Comparison of ENCODE assay signal across 27 cellular contexts in the genomic region with DNA sequence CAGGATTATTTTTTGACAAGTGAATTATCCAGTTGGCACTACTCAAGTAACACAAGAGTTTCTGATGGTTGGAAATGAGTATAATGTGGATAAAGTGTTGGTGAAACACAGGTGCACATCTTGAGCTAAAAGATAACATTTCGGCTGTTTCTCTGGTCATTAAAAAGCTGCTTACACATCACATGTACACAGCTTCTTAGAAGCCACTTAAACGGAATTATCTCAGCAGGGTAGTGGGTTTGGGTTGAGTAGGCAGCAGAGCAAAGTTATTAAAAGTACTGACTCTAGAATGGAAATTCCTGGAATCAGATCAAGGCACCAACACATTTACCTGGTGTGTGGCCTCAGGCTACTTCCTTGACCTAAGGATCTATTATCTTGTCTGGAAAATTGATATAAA. TPM values are rescaled to one million over a fixed set of nuclear protein-coding genes. Genes with fewer than 3 reads are reported as not detected.
DNase-seq lines count a peak whose midpoint lies in the region; ATAC-seq and TF ChIP-seq lines count a peak whose summit lies in the region.
"Had no signal": no experiment of that assay in that cellular context is flagged by ENCODE, and none has a peak within 500 bp of the region (broad histone marks: within the 10 kb centered on the region; RNA-seq: fewer than 3 reads in every experiment).

No MANE protein-coding gene starts in this region.

- peaks cover 16% of the 10 kb centered on the region for H3F3A ChIP-seq in PC-9 (ENCODE audit: insufficient read depth, low read depth)

- DNase-seq in NCI-H2107 treated with DMSO at 0.1 percent for 48 hours (lab: John Stamatoyannopoulos, UW; ENCODE audit: unreplicated experiment) (peak; percentile 51), NCI-H2107 (lab: John Stamatoyannopoulos, UW) (no peak), NCI-H187 (lab: John Stamatoyannopoulos, UW) (peak; percentile 21 to 34), PC-9 (no peak), renal cortical epithelial cell (ENCODE audit: low read depth) (peak; percentile 51), NCI-H2196 (lab: John Stamatoyannopoulos, UW; ENCODE audit: unreplicated experiment) (no peak), foreskin fibroblast (no peak)
- DNase-seq: activated CD4-positive, alpha-beta T cell treated with anti-CD3 and anti-CD28 coated beads, Interleukin-2, amount 50 U/mL, for 1 hour; activated CD4-positive, CD25-positive, alpha-beta regulatory T cell; activated CD8-positive, alpha-beta memory T cell treated with anti-CD3 and anti-CD28 coated beads, Interleukin-2, amount 10 ng/mL, durations not matched to agents 7 days and 5 days; activated gamma-delta T cell; activated naive CD8-positive, alpha-beta T cell treated with anti-CD3 and anti-CD28 coated beads for 36 hours; activated T-cell treated with anti-CD3 and anti-CD28 coated beads, Interleukin-2, amount 50 U/mL, for 4 hours; anterior cingulate cortex; hippocampal formation; NCI-H1048; NCI-H2081 treated with DMSO at 0.1 percent for 48 hours; NCI-H446 treated with DMSO at 0.1 percent for 48 hours; ovary; retina; RPMI8226; upper lobe of left lung had no signal

- H3K27ac ChIP-seq in PC-9 = peak overlapping the region; percentile 94
- H3K27ac ChIP-seq: ovary, SJSA1, upper lobe of left lung had no signal

- H3K9me2 ChIP-seq in PC-9 (ENCODE audit: insufficient read depth) = no peaks in the 10 kb centered on the region

- CTCF ChIA-PET in PC-9 (lab: Charles Lee) = no interaction called here

- POLR2A ChIA-PET in PC-9 (lab: Charles Lee; ENCODE audit: unreplicated experiment) = interaction anchor here (1.0 kb wide), 1 partner anchor 29 kb away, joined by 4 read pairs; no protein-coding TSS in a partner anchor

- H3K4me3 ChIP-seq in PC-9 = no peak overlapping the region
- H3K4me3 ChIP-seq in foreskin fibroblast (ENCODE audit: low read depth in 1 of 2, low read length in 2 of 2) = no peak overlapping the region
- H3K4me3 ChIP-seq: ovary, SJSA1, upper lobe of left lung had no signal

- ATAC-seq in HG03571 (IDR thresholded peaks at IDR 0.05; ENCODE audit: unreplicated experiment) = no peak
- ATAC-seq: activated CD8-positive, alpha-beta memory T cell treated with anti-CD3 and anti-CD28 coated beads, Interleukin-2, amount 10 ng/mL, durations not matched to agents 7 days and 5 days; activated T-cell treated with anti-CD3 and anti-CD28 coated beads, Interleukin-2, amount 50 U/mL, for 4 hours; stimulated activated effector memory CD8-positive, alpha-beta T cell treated with anti-CD3 and anti-CD28 coated beads, Interleukin-12 subunit alpha, Interleukin-12 subunit beta, amount 100 ng/mL, for 72 hours had no signal

- intact Hi-C loops in PC-9 (cut with micrococcal nuclease; ENCODE audit: unreplicated experiment) = loop anchor here (2.0 to 5.0 kb wide), 2 partner anchors 29 to 67 kb away; partner anchors contain the start of gene CXCL8

- H3K27me3 ChIP-seq in PC-9 (ENCODE audit: insufficient read depth, low read depth) = no peaks in the 10 kb centered on the region
- H3K27me3 ChIP-seq: ovary, SJSA1, upper lobe of left lung had no signal

- H3K4me2 ChIP-seq in PC-9 = peak overlapping the region; percentile 50; the same call in 1 of the 2 replicates

- no peaks in the 10 kb centered on the region for H4K20me1 ChIP-seq in PC-9 (ENCODE audit: insufficient read depth)

- no peak for TF ChIP-seq CTCF in PC-9 (conservative IDR thresholded peaks at IDR 0.05)
- TF ChIP-seq CTCF in foreskin fibroblast (IDR thresholded peaks at IDR 0.05; ENCODE audit: low read depth, low read length) = no peak

- H3K4me1 ChIP-seq in PC-9 (replicated peaks; ENCODE audit: insufficient read depth) = peaks cover 24% of the 10 kb centered on the region
- H3K4me1 ChIP-seq: upper lobe of left lung had no signal

- no peak overlapping the region for H2AFZ ChIP-seq in PC-9

- no peaks in the 10 kb centered on the region for H3K9me3 ChIP-seq in PC-9 (ENCODE audit: insufficient read depth, low read depth)
- H3K9me3 ChIP-seq: ovary, SJSA1, upper lobe of left lung had no signal

- BruUV-seq in PC-9 (replicated peaks; lab: Mats Ljungman, UMichigan) = no TSS peak

- no peaks in the 10 kb centered on the region for H3K79me2 ChIP-seq in PC-9 (ENCODE audit: low read depth)

- H3K36me3 ChIP-seq in PC-9 (ENCODE audit: low read depth) = no peaks in the 10 kb centered on the region
- H3K36me3 ChIP-seq: ovary, SJSA1, upper lobe of left lung had no signal

RNA-seq across cellular contexts. Expression of gene RASSF6, which starts 55.4 kb away (rescaled TPM):
- total RNA-seq in PC-9 (2021) (0.40 and 0.59 TPM in 2 replicates), renal cortical epithelial cell (8.3 and 10.6 TPM in 2 replicates)
- total RNA-seq: activated CD8-positive, alpha-beta memory T cell treated with anti-CD3 and anti-CD28 coated beads, Interleukin-2, amount 10 ng/mL, durations not matched to agents 7 days and 5 days; activated naive CD8-positive, alpha-beta T cell treated with anti-CD3 and anti-CD28 coated beads for 36 hours; activated T-cell treated with anti-CD3 and anti-CD28 coated beads, Interleukin-2, amount 50 U/mL, for 4 hours; lung microvascular endothelial cell; SJSA1; skeletal muscle tissue had no signal

Comparison
In these comparisons a context has a peak if more than half of its experiments do, and no peak if none do; other contexts are left out.
1. DNase-seq: peak in NCI-H2107 treated with DMSO at 0.1 percent for 48 hours (single experiment), NCI-H187 (2 of 2) and renal cortical epithelial cell (single experiment); none in NCI-H2107 (single experiment), PC-9 (0 of 2), NCI-H2196 (single experiment) and foreskin fibroblast (0 of 2).